8 cellular contexts compared by ENCODE assay signal in the genomic region with DNA sequence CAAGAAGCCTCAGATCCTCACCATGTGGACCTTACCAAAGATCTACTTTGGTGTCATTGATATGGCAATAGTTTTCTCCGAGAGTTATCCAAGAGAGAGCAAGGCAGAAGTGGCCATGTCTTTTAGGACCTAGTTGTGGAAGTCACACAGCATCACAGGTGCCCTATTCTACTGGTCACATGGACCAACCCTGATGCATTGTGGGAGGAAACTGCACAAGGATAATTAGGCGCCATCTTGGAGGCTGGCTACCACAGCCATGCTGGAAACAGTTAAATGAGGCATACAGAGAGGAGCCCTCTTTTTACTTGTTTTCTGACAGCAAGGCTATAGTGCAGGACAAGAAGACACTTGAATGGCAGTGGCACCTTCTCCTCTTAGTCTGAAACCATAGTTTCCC.
"Had no signal": no experiment of that assay in that cellular context is flagged by ENCODE, and none has a peak within 500 bp of the region (broad histone marks: within the 10 kb centered on the region; RNA-seq: fewer than 3 reads in every experiment).

No MANE protein-coding gene starts in this region.

- H3K9me3 Mint-ChIP-seq: GM23338, H9 had no signal

- FAIRE-seq: H1, H54, HTR-8/SVneo had no signal

- H3K27ac Mint-ChIP-seq: GM23338, H9 had no signal

- H3K4me1 Mint-ChIP-seq: GM23338, H9 had no signal

- H2AFZ ChIP-seq: GM23338 had no signal

- ATAC-seq: GM23338 had no signal

- H3K4me2 ChIP-seq: GM23338 had no signal

- H3K4me3 Mint-ChIP-seq: GM23338, H9 had no signal

- DNase-seq: H9, HCEC 1CT, IMR-90, KG1 had no signal

- H3K4me3 ChIP-seq: GM23338 had no signal
